24 cellular contexts compared by ENCODE assay signal in the genomic region with DNA sequence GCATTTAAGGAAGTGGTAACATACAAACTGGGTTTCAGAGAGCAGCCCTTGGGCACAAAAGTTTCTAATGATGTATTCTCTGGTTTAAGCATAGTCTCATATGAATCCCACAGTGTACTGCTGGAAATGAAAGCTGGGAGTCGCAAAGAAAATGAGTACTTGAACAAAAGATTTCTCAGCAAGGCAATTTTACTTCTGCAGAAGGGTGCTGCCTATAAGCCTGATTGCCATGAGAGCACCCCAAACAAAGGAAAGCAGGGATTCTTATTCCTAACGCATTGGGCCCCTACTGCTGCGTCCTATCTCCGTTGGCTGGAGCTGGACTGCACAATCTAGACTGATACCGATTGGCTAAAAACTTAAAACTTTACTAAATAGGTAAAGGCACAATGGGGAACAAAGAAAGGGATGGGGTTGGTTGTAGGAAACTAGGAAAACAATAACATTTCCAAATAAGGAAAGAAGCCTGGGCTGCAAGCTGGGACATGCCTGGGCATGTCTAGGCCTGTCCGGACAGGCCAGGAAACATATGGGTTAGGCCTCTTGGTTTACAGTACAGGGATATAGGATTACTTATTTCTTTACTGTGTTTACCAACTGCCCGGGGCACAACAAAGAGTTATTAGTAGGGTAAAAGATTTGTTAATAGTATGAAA. TPM values are rescaled to one million over a fixed set of nuclear protein-coding genes. Genes with fewer than 3 reads are reported as not detected.
DNase-seq lines count a peak whose midpoint lies in the region; ATAC-seq, FAIRE-seq and TF ChIP-seq lines count a peak whose summit lies in the region.
"Had no signal": no experiment of that assay in that cellular context is flagged by ENCODE, and none has a peak within 500 bp of the region (broad histone marks: within the 10 kb centered on the region; RNA-seq: fewer than 3 reads in every experiment).

No MANE protein-coding gene starts in this region.

- no peak overlapping the region for H3K4me3 Mint-ChIP-seq in astrocyte (ENCODE audit: unreplicated experiment)
- H3K4me3 Mint-ChIP-seq: CD4-positive, alpha-beta memory T cell; memory B cell; naive thymus-derived CD8-positive, alpha-beta T cell; T-helper 17 cell had no signal

- H3K4me2 ChIP-seq in A549 (no peak overlapping the region), HCT116 (ENCODE audit: low read length) (no peak overlapping the region), astrocyte (ENCODE audit: low read length) (no peak overlapping the region)

- RAD21 ChIA-PET in HCT116 (lab: Charles Lee; ENCODE audit: low non-redundant PET in 1 of 2, low total read pairs in 2 of 2, uncharacterized antibody in 2 of 2, unreplicated experiment in 2 of 2): no interaction called here

- H3K9me3 Mint-ChIP-seq in astrocyte (ENCODE audit: unreplicated experiment): peaks cover 46% of the 10 kb centered on the region

- no peak overlapping the region for H3K4me3 ChIP-seq in A549
- no peak overlapping the region for H3K4me3 ChIP-seq in HCT116 (replicated peaks in 1 of 2; ENCODE audit: low read depth in 1 of 2, low read length in 2 of 2)
- no peak overlapping the region for H3K4me3 ChIP-seq in astrocyte (ENCODE audit: insufficient read depth, low read depth, low read length)
- H3K4me3 ChIP-seq: sigmoid colon, thoracic aorta had no signal

- 25% methylated on average over 7 of the region's 7 CpGs for WGBS in A549 (ENCODE audit: missing lambda C conversion rate)

- H3K9me3 ChIP-seq in A549 (peaks cover 50% of the 10 kb centered on the region), HCT116 (ENCODE audit: control insufficient read depth in 1 of 2, insufficient read depth in 1 of 2, low read depth in 1 of 2, low read length in 2 of 2) (peaks cover 19 to 23% of the 10 kb centered on the region in 2 experiments; a peak in 2 of 4 replicates), astrocyte (ENCODE audit: insufficient read depth, low read depth, low read length) (peaks cover 13% of the 10 kb centered on the region)

- TF ChIP-seq EP300 in A549 (IDR thresholded peaks at IDR 0.05): no peak

- no peaks in the 10 kb centered on the region for H3K4me1 Mint-ChIP-seq in astrocyte (ENCODE audit: low read depth, unreplicated experiment)
- H3K4me1 Mint-ChIP-seq: CD4-positive, alpha-beta memory T cell; memory B cell; naive thymus-derived CD8-positive, alpha-beta T cell; T-helper 17 cell had no signal

- no peak for ATAC-seq in A549
- no peak for ATAC-seq in HCT116
- no peak for ATAC-seq in GM18858 (IDR thresholded peaks at IDR 0.05; ENCODE audit: unreplicated experiment)
- ATAC-seq in HG03045 (IDR thresholded peaks at IDR 0.05; ENCODE audit: unreplicated experiment): no peak
- ATAC-seq: naive thymus-derived CD8-positive, alpha-beta T cell; T-helper 17 cell had no signal

- H3K79me2 ChIP-seq in HCT116 (ENCODE audit: insufficient read depth, low read length): no peaks in the 10 kb centered on the region
- H3K79me2 ChIP-seq in astrocyte (ENCODE audit: insufficient read depth, low read length): no peaks in the 10 kb centered on the region

- H3K27me3 ChIP-seq in HCT116 (ENCODE audit: insufficient read depth, low read length): no peaks in the 10 kb centered on the region
- H3K27me3 ChIP-seq in astrocyte (ENCODE audit: insufficient read depth, low read length): no peaks in the 10 kb centered on the region
- H3K27me3 ChIP-seq: sigmoid colon had no signal

- CTCF ChIA-PET in A549 (lab: Yijun Ruan, JAX): no interaction called here
- CTCF ChIA-PET in HCT116 (lab: Charles Lee): no interaction called here

- DNase-seq in A549 (ENCODE audit: low read depth in 1 of 2, low spot score in 1 of 2) (peak in 1 of 2 experiments; percentile 19), HCT116 (ENCODE audit: low read depth, low spot score) (no peak), astrocyte (ENCODE audit: low read depth) (peak; percentile 5), islet precursor cell (peak; percentile 69), mesenteric fat pad (ENCODE audit: low spot score) (no peak)
- DNase-seq: activated CD4-positive, alpha-beta T cell treated with anti-CD3 and anti-CD28 coated beads, Interleukin-2, amount 50 U/mL, for 4 hours; activated gamma-delta T cell; caudate nucleus; CD4-positive, alpha-beta memory T cell; naive thymus-derived CD8-positive, alpha-beta T cell; NCI-H187; NCI-H446; posterior cingulate gyrus; sigmoid colon; T-helper 17 cell; WERI-Rb-1 had no signal

- no peaks in the 10 kb centered on the region for H3K36me3 Mint-ChIP-seq in astrocyte (ENCODE audit: low read depth, unreplicated experiment)
- H3K36me3 Mint-ChIP-seq: memory B cell had no signal

- H3K9me2 ChIP-seq in HCT116 (ENCODE audit: insufficient read depth): no peaks in the 10 kb centered on the region

- intact Hi-C loops in HCT116 (cut with micrococcal nuclease): no loop called here

- H3K27ac ChIP-seq in A549 (no peak overlapping the region), HCT116 (ENCODE audit: low read depth, low read length) (peak overlapping the region; percentile 32; the same call in 1 of the 2 replicates), astrocyte (ENCODE audit: low read depth, low read length) (no peak overlapping the region)
- H3K27ac ChIP-seq: sigmoid colon, thoracic aorta, WERI-Rb-1 had no signal

- H3K36me3 ChIP-seq in HCT116 (ENCODE audit: control insufficient read depth in 1 of 2, insufficient read depth in 2 of 2, low read length in 2 of 2): no peaks in the 10 kb centered on the region
- no peaks in the 10 kb centered on the region for H3K36me3 ChIP-seq in astrocyte (ENCODE audit: insufficient read depth, low read length)
- H3K36me3 ChIP-seq: sigmoid colon, thoracic aorta, WERI-Rb-1 had no signal

- no peaks in the 10 kb centered on the region for H3K4me1 ChIP-seq in A549
- H3K4me1 ChIP-seq in HCT116 (ENCODE audit: control insufficient read depth in 1 of 2, insufficient read depth in 2 of 2, low read length in 2 of 2): no peaks in the 10 kb centered on the region
- no peaks in the 10 kb centered on the region for H3K4me1 ChIP-seq in astrocyte (ENCODE audit: insufficient read depth, low read length)
- H3K4me1 ChIP-seq: sigmoid colon had no signal

- TF ChIP-seq POLR2A in A549 (IDR thresholded peaks at IDR 0.05; ENCODE audit: low read length) (no peak), HCT116 (IDR thresholded peaks at IDR 0.05; ENCODE audit: borderline replicate concordance, extremely low read depth, insufficient read depth, insufficient read length) (no peak)

- POLR2A ChIA-PET in A549 (lab: Yijun Ruan, JAX) (no interaction called here), HCT116 (lab: Charles Lee) (no interaction called here)

- no peak for TF ChIP-seq RAD21 in A549 (conservative IDR thresholded peaks at IDR 0.05 in 1 of 2, IDR thresholded peaks at IDR 0.05 in 1 of 2)
- TF ChIP-seq RAD21 in HCT116 (IDR thresholded peaks at IDR 0.05; ENCODE audit: low read depth): no peak

- FAIRE-seq in A549 (lab: Jason Lieb, UNC) (no peak), astrocyte (lab: Jason Lieb, UNC) (no peak)
- FAIRE-seq: GM18507, RCC 7860 had no signal

- H4K20me1 ChIP-seq in HCT116 (ENCODE audit: insufficient read depth) (no peaks in the 10 kb centered on the region), astrocyte (ENCODE audit: insufficient read depth, low read length) (no peaks in the 10 kb centered on the region)

- H2AFZ ChIP-seq in HCT116 (ENCODE audit: low read depth, low read length, poor library complexity, severe bottlenecking): no peak overlapping the region
- H2AFZ ChIP-seq in astrocyte (ENCODE audit: low read depth, low read length): no peak overlapping the region

- H3K9ac ChIP-seq in HCT116 (ENCODE audit: low read length): no peak overlapping the region
- H3K9ac ChIP-seq in astrocyte (ENCODE audit: low read length): no peak overlapping the region

- H3K27me3 Mint-ChIP-seq in astrocyte (ENCODE audit: low read depth, unreplicated experiment): no peaks in the 10 kb centered on the region
- H3K27me3 Mint-ChIP-seq: CD4-positive, alpha-beta memory T cell; memory B cell; naive thymus-derived CD8-positive, alpha-beta T cell; T-helper 17 cell had no signal

- H3K27ac Mint-ChIP-seq in astrocyte (ENCODE audit: unreplicated experiment): peak overlapping the region; percentile 87
- H3K27ac Mint-ChIP-seq: CD4-positive, alpha-beta memory T cell; memory B cell; naive thymus-derived CD8-positive, alpha-beta T cell; T-helper 17 cell had no signal

- no TSS peak for BruUV-seq in HCT116 (replicated peaks; lab: Mats Ljungman, UMichigan)

- TF ChIP-seq CTCF in A549 (IDR thresholded peaks at IDR 0.05) (no peak), HCT116 (IDR thresholded peaks at IDR 0.05 in 2 of 3, conservative IDR thresholded peaks at IDR 0.05 in 1 of 3; ENCODE audit: borderline replicate concordance in 1 of 3, insufficient read depth in 1 of 3, low read depth in 2 of 3, low read length in 2 of 3) (no peak), astrocyte (IDR thresholded peaks at IDR 0.05; ENCODE audit: insufficient read depth, low read depth, low read length) (no peak)

RNA-seq across cellular contexts. Expression of gene VN1R4, which starts 27.4 kb away (rescaled TPM):
- polyA plus RNA-seq in A549 (2011; rRNA removed) (not detected in 2 replicates), A549 (2017; fragmentation: RNase III; extraction: RNeasy Plus Mini Kit Qiagen cat#74134 plus additional on column Dnase treatment) (not detected in 3 replicates)
- polyA plus RNA-seq in A549 (2012; cell fraction: cytosol; rRNA removed): not detected in 2 replicates
- not detected in 2 replicates for polyA plus RNA-seq in A549 (2012; cell fraction: nucleus; rRNA removed)
- polyA minus RNA-seq in A549 (2011; rRNA and poly(A)+ RNA removed): not detected in 2 replicates
- total RNA-seq in HCT116 (2021; ENCODE audit: unreplicated experiment) (not detected), astrocyte (not detected in 2 replicates), mesenteric fat pad (not detected)
- not detected in 2 replicates for polyA plus RNA-seq in HCT116 (2012)
- total RNA-seq: CD4-positive, alpha-beta memory T cell; naive thymus-derived CD8-positive, alpha-beta T cell; sigmoid colon; SK-MEL-5; T-helper 17 cell; thoracic aorta had no signal
- polyA plus RNA-seq: CD4-positive, alpha-beta memory T cell; esophagus; naive thymus-derived CD8-positive, alpha-beta T cell; sigmoid colon had no signal

RNA-seq across cellular contexts. Expression of gene VN1R2, which starts 36.8 kb away (rescaled TPM):
- not detected in 2 replicates for polyA plus RNA-seq in A549 (2011; rRNA removed)
- not detected in 2 replicates for polyA plus RNA-seq in A549 (2012; cell fraction: cytosol; rRNA removed)
- not detected in 2 replicates for polyA plus RNA-seq in A549 (2012; cell fraction: nucleus; rRNA removed)
- polyA plus RNA-seq in A549 (2017; fragmentation: RNase III; extraction: RNeasy Plus Mini Kit Qiagen cat#74134 plus additional on column Dnase treatment): not detected in 3 replicates
- polyA minus RNA-seq in A549 (2011; rRNA and poly(A)+ RNA removed): not detected in 2 replicates
- total RNA-seq in HCT116 (2021; ENCODE audit: unreplicated experiment): not detected
- not detected in 2 replicates for polyA plus RNA-seq in HCT116 (2012)
- total RNA-seq in astrocyte: not detected in 2 replicates
- total RNA-seq in mesenteric fat pad: not detected
- total RNA-seq: CD4-positive, alpha-beta memory T cell; sigmoid colon; SK-MEL-5; T-helper 17 cell; thoracic aorta had no signal
- polyA plus RNA-seq: CD4-positive, alpha-beta memory T cell; esophagus; naive thymus-derived CD8-positive, alpha-beta T cell; sigmoid colon had no signal

RNA-seq across cellular contexts. Expression of gene ZNF845, which starts 38.6 kb away (rescaled TPM):
- polyA plus RNA-seq in A549 (2011; rRNA removed) (8.3 and 8.4 TPM in 2 replicates), A549 (2017; fragmentation: RNase III; extraction: RNeasy Plus Mini Kit Qiagen cat#74134 plus additional on column Dnase treatment) (3.3 to 3.7 TPM (median 3.5 TPM) in 3 replicates)
- polyA plus RNA-seq in A549 (2012; cell fraction: cytosol; rRNA removed): 0.94 and 1.1 TPM in 2 replicates
- 0.70 and 0.98 TPM in 2 replicates for polyA plus RNA-seq in A549 (2012; cell fraction: nucleus; rRNA removed)
- polyA minus RNA-seq in A549 (2011; rRNA and poly(A)+ RNA removed): 6.2 and 7.3 TPM in 2 replicates
- total RNA-seq in HCT116 (2021; ENCODE audit: unreplicated experiment) (5.4 TPM), astrocyte (5.3 and 6.3 TPM in 2 replicates), mesenteric fat pad (4.8 TPM)
- polyA plus RNA-seq in HCT116 (2012): 1.8 and 2.6 TPM in 2 replicates

RNA-seq across cellular contexts. Expression of gene ZNF677, which starts 40.2 kb away (rescaled TPM):
- polyA plus RNA-seq in A549 (2011; rRNA removed) (not detected in 2 replicates), A549 (2017; fragmentation: RNase III; extraction: RNeasy Plus Mini Kit Qiagen cat#74134 plus additional on column Dnase treatment) (not detected in 3 replicates)
- not detected in 2 replicates for polyA plus RNA-seq in A549 (2012; cell fraction: cytosol; rRNA removed)
- not detected in 2 replicates for polyA plus RNA-seq in A549 (2012; cell fraction: nucleus; rRNA removed)
- not detected in 2 replicates for polyA minus RNA-seq in A549 (2011; rRNA and poly(A)+ RNA removed)
- total RNA-seq in HCT116 (2021; ENCODE audit: unreplicated experiment) (0.34 TPM), astrocyte (28.6 and 29.6 TPM in 2 replicates), mesenteric fat pad (9.3 TPM)
- not detected in 2 replicates for polyA plus RNA-seq in HCT116 (2012)

Comparison
In these comparisons a context has a peak if more than half of its experiments do, and no peak if none do; other contexts are left out.
1. DNase-seq: peak in astrocyte (single experiment) and islet precursor cell (single experiment); none in HCT116 (single experiment) and mesenteric fat pad (single experiment).